Comparison of ENCODE assay signal across 8 cellular contexts in the genomic region with DNA sequence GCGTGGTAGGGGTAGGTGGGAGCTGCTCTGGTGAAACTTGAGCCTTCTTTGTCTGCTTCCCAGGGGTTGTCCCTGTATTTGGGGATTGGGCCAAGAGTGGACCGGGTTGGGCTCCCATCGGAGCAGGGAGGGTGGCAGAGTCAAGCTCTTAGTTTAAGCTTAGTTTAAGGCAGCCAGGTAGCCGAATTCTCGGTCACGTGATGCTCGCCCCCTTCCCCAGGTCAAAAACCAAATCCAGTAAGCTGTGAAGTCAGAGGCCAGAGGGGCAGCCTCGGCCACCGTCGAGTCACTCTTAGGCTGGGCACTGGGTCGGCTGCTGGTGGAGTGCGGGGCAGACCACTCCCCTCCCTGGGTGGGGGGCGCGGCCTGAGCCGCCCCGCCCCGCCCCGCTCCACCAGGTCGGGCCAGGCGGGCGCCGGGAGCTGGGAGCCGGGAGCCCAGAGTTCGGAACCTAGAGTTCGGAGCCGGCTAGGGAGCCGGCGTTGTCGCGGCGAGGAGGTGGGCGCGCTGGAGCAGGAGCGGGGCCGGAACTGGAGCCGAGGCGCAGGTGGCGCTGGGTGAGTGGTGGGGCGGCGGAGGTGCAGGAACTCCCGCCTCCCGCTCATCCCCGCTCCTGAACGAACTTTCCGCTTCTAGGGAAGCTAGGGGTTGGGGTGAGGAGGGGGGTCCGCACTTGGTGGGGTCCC. TPM values are rescaled to one million over a fixed set of nuclear protein-coding genes. Genes with fewer than 3 reads are reported as not detected.
DNase-seq lines count a peak whose midpoint lies in the region; ATAC-seq and TF ChIP-seq lines count a peak whose summit lies in the region.

No MANE protein-coding gene starts in this region.

- no peak for TF ChIP-seq EP300 in suprapubic skin (IDR thresholded peaks at IDR 0.05)

- H3K36me3 ChIP-seq in ES-I3 (ENCODE audit: insufficient read depth, low read length) (peaks cover 9% of the 10 kb centered on the region; the same call in 1 of the 2 replicates), lower lobe of right lung (peaks cover 15% of the 10 kb centered on the region), suprapubic skin (peaks cover 12% of the 10 kb centered on the region)

- H3K9me3 ChIP-seq in ES-I3 (ENCODE audit: control insufficient read depth, insufficient read depth, low read length) (no peaks in the 10 kb centered on the region), lower lobe of right lung (no peaks in the 10 kb centered on the region), suprapubic skin (no peaks in the 10 kb centered on the region)

- H3K4me1 ChIP-seq in ES-I3 (ENCODE audit: insufficient read depth, low read length): peaks cover 16% of the 10 kb centered on the region
- H3K4me1 ChIP-seq in lower lobe of right lung: peaks cover 33% of the 10 kb centered on the region
- H3K4me1 ChIP-seq in suprapubic skin: peaks cover 44% of the 10 kb centered on the region

- H3K4me3 ChIP-seq in choroid plexus epithelial cell (ENCODE audit: low read depth, low read length) (peak overlapping the region; percentile 83), lower lobe of right lung (peak overlapping the region; percentile 75), suprapubic skin (peak overlapping the region; percentile 81)

- TF ChIP-seq POLR2A in suprapubic skin (IDR thresholded peaks at IDR 0.05): no peak

- ATAC-seq in lower lobe of right lung (peak; percentile 44 to 46), GM19452 (IDR thresholded peaks at IDR 0.05; ENCODE audit: unreplicated experiment) (no peak), GM21619 (IDR thresholded peaks at IDR 0.05; ENCODE audit: unreplicated experiment) (no peak)

- no peaks in the 10 kb centered on the region for H3K27me3 ChIP-seq in lower lobe of right lung (ENCODE audit: low read depth)
- H3K27me3 ChIP-seq in suprapubic skin: no peaks in the 10 kb centered on the region

- 20% methylated on average over 5 of the region's 46 CpGs for WGBS in suprapubic skin

- intact Hi-C loops in lower lobe of right lung (cut with DNase I): no loop called here

- TF ChIP-seq CTCF in choroid plexus epithelial cell (conservative IDR thresholded peaks at IDR 0.05; ENCODE audit: low read depth, low read length) (no peak), lower lobe of right lung (IDR thresholded peaks at IDR 0.05) (no peak), suprapubic skin (IDR thresholded peaks at IDR 0.05) (no peak)

- H3K27ac ChIP-seq in lower lobe of right lung (peak overlapping the region; percentile 98), suprapubic skin (peak overlapping the region; percentile 98)

- peak; percentile 62 for DNase-seq in HK-2 (ENCODE audit: unreplicated experiment)
- peak in 3 of 5 experiments; percentile 27 to 49 (median 28) for DNase-seq in T-helper 2 cell
- no peak for DNase-seq in choroid plexus epithelial cell (ENCODE audit: low read depth)
- no peak for DNase-seq in lower lobe of right lung
- no peak for DNase-seq in suprapubic skin (ENCODE audit: low spot score in 2 of 2)

- peak overlapping the region; percentile 66 for H3K9ac ChIP-seq in ES-I3 (ENCODE audit: low read depth, low read length)

RNA-seq across cellular contexts. Expression of a gene that starts 2.8 kb away (rescaled TPM):
- total RNA-seq in lower lobe of right lung (52.6 TPM), suprapubic skin (10 to 100 TPM; 51.9 to 88.8 (median 61.2) TPM)

RNA-seq across cellular contexts. Expression of a gene that starts 9.5 kb away (rescaled TPM):
- total RNA-seq in lower lobe of right lung (5.8 TPM), suprapubic skin (1 to 10 TPM; 7.6 to 9.0 (median 8.1) TPM)

RNA-seq across cellular contexts. Expression of a gene that starts 9.5 kb away (rescaled TPM):
- total RNA-seq in lower lobe of right lung (59.7 TPM), suprapubic skin (10 to 100 TPM; 54.2 to 89.1 (median 62.7) TPM)

RNA-seq across cellular contexts. Expression of a gene that starts 27.5 kb away (rescaled TPM):
- total RNA-seq in lower lobe of right lung (5.1 TPM), suprapubic skin (10 to 100 TPM; 19.2 to 36.3 (median 30.1) TPM)

RNA-seq across cellular contexts. Expression of a gene that starts 34.1 kb away (rescaled TPM):
- total RNA-seq in lower lobe of right lung (1.6 TPM), suprapubic skin (1 to 10 TPM; 1.2 to 6.0 (median 1.8) TPM)

Comparison
In these comparisons a context has a peak if more than half of its experiments do, and no peak if none do; other contexts are left out.
1. DNase-seq: peak in HK-2 (single experiment) and T-helper 2 cell (3 of 5); none in choroid plexus epithelial cell (single experiment), lower lobe of right lung (single experiment) and suprapubic skin (0 of 2).
2. ATAC-seq: peak in lower lobe of right lung (2 of 2); none in GM19452 (single experiment) and GM21619 (single experiment).
3. Peak in every context shown above with its lines, with median percentiles within 50 percentile points of each other: H3K4me3 ChIP-seq.